2 cellular contexts compared by ENCODE assay signal in the genomic region with DNA sequence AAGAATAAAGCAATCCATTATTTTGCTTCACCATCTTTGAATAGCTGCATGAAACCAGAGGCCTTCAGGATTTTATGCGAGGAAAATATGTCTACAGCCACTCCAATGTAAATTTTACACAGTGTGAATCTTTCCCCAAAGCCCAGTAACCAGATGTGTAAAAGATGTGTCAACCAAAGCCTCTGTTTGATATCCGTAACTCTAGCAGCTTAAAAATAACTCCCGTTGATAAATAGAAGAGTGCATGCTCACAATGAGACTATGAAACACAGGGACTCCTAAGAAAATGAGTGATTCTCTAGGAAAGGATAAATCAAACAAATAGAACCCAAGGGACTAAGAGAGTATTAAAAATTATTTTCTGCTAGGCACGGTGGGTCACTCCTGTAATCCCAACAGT.
TF ChIP-seq lines count a peak whose summit lies in the region.

No MANE protein-coding gene starts in this region.

TF ChIP-seq in SK-N-SH, 30 proteins besides CTCF, POLR2A, EP300 and RAD21 (continued from another document):
- TF ChIP-seq MEF2A (IDR thresholded peaks at IDR 0.05; ENCODE audit: borderline replicate concordance, low read depth) (no peak), NFIC (IDR thresholded peaks at IDR 0.05; ENCODE audit: borderline replicate concordance) (no peak), TCF12 (IDR thresholded peaks at IDR 0.05) (no peak), SMC3 (IDR thresholded peaks at IDR 0.05; ENCODE audit: low read depth, low read length) (no peak), RFX5 (IDR thresholded peaks at IDR 0.05; ENCODE audit: low read length) (no peak), FOXM1 (IDR thresholded peaks at IDR 0.05; ENCODE audit: low read depth) (no peak), TAF1 (IDR thresholded peaks at IDR 0.05; ENCODE audit: borderline replicate concordance, low read depth, low read length) (no peak), CHD2 (IDR thresholded peaks at IDR 0.05; ENCODE audit: low read length, partially characterized antibody) (no peak)
- TF ChIP-seq, protein P1, sequence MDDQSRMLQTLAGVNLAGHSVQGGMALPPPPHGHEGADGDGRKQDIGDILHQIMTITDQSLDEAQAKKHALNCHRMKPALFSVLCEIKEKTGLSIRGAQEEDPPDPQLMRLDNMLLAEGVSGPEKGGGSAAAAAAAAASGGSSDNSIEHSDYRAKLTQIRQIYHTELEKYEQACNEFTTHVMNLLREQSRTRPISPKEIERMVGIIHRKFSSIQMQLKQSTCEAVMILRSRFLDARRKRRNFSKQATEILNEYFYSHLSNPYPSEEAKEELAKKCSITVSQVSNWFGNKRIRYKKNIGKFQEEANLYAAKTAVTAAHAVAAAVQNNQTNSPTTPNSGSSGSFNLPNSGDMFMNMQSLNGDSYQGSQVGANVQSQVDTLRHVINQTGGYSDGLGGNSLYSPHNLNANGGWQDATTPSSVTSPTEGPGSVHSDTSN (IDR thresholded peaks at IDR 0.05) = no peak

TF ChIP-seq in SK-N-SH treated with all-trans-retinoic acid at 6 μM for 48 hours, 23 proteins besides CTCF, POLR2A, EP300 and RAD21 (continued from another document):
- TF ChIP-seq, protein P2, sequence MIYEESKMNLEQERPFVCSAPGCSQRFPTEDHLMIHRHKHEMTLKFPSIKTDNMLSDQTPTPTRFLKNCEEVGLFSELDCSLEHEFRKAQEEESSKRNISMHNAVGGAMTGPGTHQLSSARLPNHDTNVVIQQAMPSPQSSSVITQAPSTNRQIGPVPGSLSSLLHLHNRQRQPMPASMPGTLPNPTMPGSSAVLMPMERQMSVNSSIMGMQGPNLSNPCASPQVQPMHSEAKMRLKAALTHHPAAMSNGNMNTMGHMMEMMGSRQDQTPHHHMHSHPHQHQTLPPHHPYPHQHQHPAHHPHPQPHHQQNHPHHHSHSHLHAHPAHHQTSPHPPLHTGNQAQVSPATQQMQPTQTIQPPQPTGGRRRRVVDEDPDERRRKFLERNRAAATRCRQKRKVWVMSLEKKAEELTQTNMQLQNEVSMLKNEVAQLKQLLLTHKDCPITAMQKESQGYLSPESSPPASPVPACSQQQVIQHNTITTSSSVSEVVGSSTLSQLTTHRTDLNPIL (CRISPR knock-in tag; IDR thresholded peaks at IDR 0.05; ENCODE audit: low read depth) = no peak
- TF ChIP-seq PPARA (CRISPR knock-in tag; IDR thresholded peaks at IDR 0.05; ENCODE audit: borderline replicate concordance) = no peak
- no peak for TF ChIP-seq ZNF70 (CRISPR knock-in tag; IDR thresholded peaks at IDR 0.05)
- no peak for TF ChIP-seq BACH2 (CRISPR knock-in tag; IDR thresholded peaks at IDR 0.05; ENCODE audit: borderline replicate concordance)
- no peak for TF ChIP-seq RARB (CRISPR knock-in tag; IDR thresholded peaks at IDR 0.05)
- TF ChIP-seq ISL1 (CRISPR knock-in tag; IDR thresholded peaks at IDR 0.05) = no peak
- TF ChIP-seq SNAI2 (CRISPR knock-in tag; IDR thresholded peaks at IDR 0.05) = no peak
- no peak for TF ChIP-seq ARNTL (CRISPR knock-in tag; IDR thresholded peaks at IDR 0.05; ENCODE audit: borderline replicate concordance, low read depth)
- TF ChIP-seq GLIS3 (CRISPR knock-in tag; IDR thresholded peaks at IDR 0.05) = no peak
- no peak for TF ChIP-seq ZC3H10 (CRISPR knock-in tag; IDR thresholded peaks at IDR 0.05)
- no peak for TF ChIP-seq TOX (CRISPR knock-in tag; IDR thresholded peaks at IDR 0.05; ENCODE audit: borderline replicate concordance)
